8 cellular contexts compared by ENCODE assay signal in genomic region chr17:45143767-45144198, GRCh38. TPM values are rescaled to one million over a fixed set of nuclear protein-coding genes. Genes with fewer than 3 reads are reported as not detected.
DNase-seq lines count a peak whose midpoint lies in the region; ATAC-seq and TF ChIP-seq lines count a peak whose summit lies in the region.

No MANE protein-coding gene starts in this region.

- peaks cover 6% of the 10 kb centered on the region for H3K36me3 Mint-ChIP-seq in CD8-positive, alpha-beta T cell
- peaks cover 15% of the 10 kb centered on the region for H3K36me3 Mint-ChIP-seq in activated B cell treated with CpG ODN at 0.5 μM for 24 hours (ENCODE audit: low read depth)

- H3K27ac ChIP-seq in CD8-positive, alpha-beta T cell (ENCODE audit: low read depth, low read length) = no peak overlapping the region
- H3K27ac ChIP-seq in esophagus (ENCODE audit: low read depth in 2 of 2, low read length in 1 of 2) = peak overlapping the region; percentile 88 to 91
- peak overlapping the region; percentile 82 to 87 for H3K27ac ChIP-seq in mucosa of rectum (ENCODE audit: low read depth in 2 of 2, low read length in 2 of 2)
- peak overlapping the region; percentile 82 to 92 (median 90) for H3K27ac ChIP-seq in upper lobe of left lung

- H3K36me3 ChIP-seq in CD8-positive, alpha-beta T cell (ENCODE audit: insufficient read depth, low read length) = no peaks in the 10 kb centered on the region
- no peaks in the 10 kb centered on the region for H3K36me3 ChIP-seq in esophagus (ENCODE audit: control insufficient read depth in 2 of 2, insufficient read depth in 2 of 2, low read length in 1 of 2)
- H3K36me3 ChIP-seq in mucosa of rectum (ENCODE audit: control insufficient read depth in 2 of 2, insufficient read depth in 2 of 2, low read length in 2 of 2) = no peaks in the 10 kb centered on the region
- H3K36me3 ChIP-seq in upper lobe of left lung = peaks cover 0 to 9% (median 0%) of the 10 kb centered on the region in 4 donors

- CTCF ChIA-PET in CD8-positive, alpha-beta T cell (lab: Charles Lee) = interaction anchor here (1.6 to 3.8 kb wide), 2 partner anchors 9 to 54 kb away, joined by 4 to 39 read pairs; partner anchors contain the start of gene ACBD4
- CTCF ChIA-PET in activated B cell treated with CpG ODN at 0.5 μM for 24 hours (lab: Charles Lee) = interaction anchor here (1.1 to 1.4 kb wide), 2 partner anchors 8 to 54 kb away, joined by 3 to 12 read pairs; partner anchors contain the start of gene ACBD4

- no peak for TF ChIP-seq EP300 in upper lobe of left lung (IDR thresholded peaks at IDR 0.05)

- peak in 1 of 4 donors; percentile 26 for TF ChIP-seq POLR2A in upper lobe of left lung (IDR thresholded peaks at IDR 0.05)

- ATAC-seq in CD8-positive, alpha-beta T cell = no peak
- ATAC-seq in activated B cell treated with CpG ODN at 0.5 μM for 24 hours (ENCODE audit: low read depth) (peak; percentile 9), upper lobe of left lung (ENCODE audit: low FRiP score in 2 of 2) (peak in 1 of 2 donors; percentile 35), HG02973 (IDR thresholded peaks at IDR 0.05; ENCODE audit: unreplicated experiment) (no peak)

- peak overlapping the region; percentile 52 to 77 for H3K9ac ChIP-seq in mucosa of rectum (ENCODE audit: low read depth in 1 of 2, low read length in 2 of 2)

- H3K27me3 ChIP-seq in CD8-positive, alpha-beta T cell (ENCODE audit: insufficient read depth, low read length) = no peaks in the 10 kb centered on the region
- no peaks in the 10 kb centered on the region for H3K27me3 ChIP-seq in esophagus (ENCODE audit: control insufficient read depth in 1 of 2, insufficient read depth in 2 of 2, low read length in 2 of 2)
- H3K27me3 ChIP-seq in mucosa of rectum (ENCODE audit: control insufficient read depth in 2 of 2, insufficient read depth in 2 of 2, low read length in 2 of 2) = no peaks in the 10 kb centered on the region
- H3K27me3 ChIP-seq in upper lobe of left lung = no peaks in the 10 kb centered on the region

- 10 to 16% methylated on average over 19 to 21 of the region's 21 CpGs for WGBS in esophagus, 2 donors
- WGBS in upper lobe of left lung, 2 donors = 31 to 33% methylated on average over 11 to 18 of the region's 21 CpGs

- peak overlapping the region; percentile 62 for H3K27ac Mint-ChIP-seq in CD8-positive, alpha-beta T cell
- H3K27ac Mint-ChIP-seq in activated B cell treated with CpG ODN at 0.5 μM for 24 hours = peak overlapping the region; percentile 86

- H3K9me3 Mint-ChIP-seq in CD8-positive, alpha-beta T cell = no peaks in the 10 kb centered on the region
- H3K9me3 Mint-ChIP-seq in activated B cell treated with CpG ODN at 0.5 μM for 24 hours = no peaks in the 10 kb centered on the region

- H3K4me3 Mint-ChIP-seq in CD8-positive, alpha-beta T cell = peak overlapping the region; percentile 76
- H3K4me3 Mint-ChIP-seq in activated B cell treated with CpG ODN at 0.5 μM for 24 hours = peak overlapping the region; percentile 86

- no peaks in the 10 kb centered on the region for H3K27me3 Mint-ChIP-seq in CD8-positive, alpha-beta T cell (ENCODE audit: low read depth)
- H3K27me3 Mint-ChIP-seq in activated B cell treated with CpG ODN at 0.5 μM for 24 hours = no peaks in the 10 kb centered on the region

- peak overlapping the region; percentile 44 for H3K4me3 ChIP-seq in CD8-positive, alpha-beta T cell (ENCODE audit: low read depth, low read length)
- H3K4me3 ChIP-seq in esophagus (ENCODE audit: low read depth in 1 of 2, low read length in 2 of 2) = peak overlapping the region; percentile 51 to 52
- H3K4me3 ChIP-seq in mucosa of rectum (ENCODE audit: low read length in 2 of 2) = peak overlapping the region; percentile 20 to 56
- peak overlapping the region; percentile 4 to 56 (median 46) for H3K4me3 ChIP-seq in upper lobe of left lung

- intact Hi-C loops in CD8-positive, alpha-beta T cell (cut with DNase I, micrococcal nuclease) = no loop called here
- intact Hi-C loops in activated B cell treated with CpG ODN at 0.5 μM for 24 hours (cut with micrococcal nuclease) = no loop called here

- POLR2A ChIA-PET in CD8-positive, alpha-beta T cell (lab: Charles Lee) = interaction anchor here (0.9 to 1.2 kb wide), 4 partner anchors 8 to 27 kb away, joined by 3 to 5 read pairs (median 4); partner anchors contain the start of gene ACBD4
- POLR2A ChIA-PET in activated B cell treated with CpG ODN at 0.5 μM for 24 hours (lab: Charles Lee) = interaction anchor here (0.6 to 2.8 kb wide), 3 partner anchors 8 to 107 kb away, joined by 7 to 36 read pairs (median 8); partner anchors contain the start of genes ACBD4 and HEXIM2

- TF ChIP-seq CTCF in CD8-positive, alpha-beta T cell (IDR thresholded peaks at IDR 0.05) = no peak
- TF ChIP-seq CTCF in activated B cell treated with CpG ODN at 0.5 μM for 24 hours (IDR thresholded peaks at IDR 0.05) (no peak), upper lobe of left lung (IDR thresholded peaks at IDR 0.05) (no peak)

- H3K4me1 ChIP-seq in CD8-positive, alpha-beta T cell (ENCODE audit: insufficient read depth, low read length) = peaks cover 28% of the 10 kb centered on the region
- H3K4me1 ChIP-seq in esophagus (ENCODE audit: control insufficient read depth in 2 of 2, insufficient read depth in 2 of 2, low read length in 1 of 2) = peaks cover 2 to 5% of the 10 kb centered on the region in 2 donors
- peaks cover 25 to 30% of the 10 kb centered on the region in 2 donors for H3K4me1 ChIP-seq in mucosa of rectum (ENCODE audit: control insufficient read depth in 2 of 2, insufficient read depth in 2 of 2, low read length in 2 of 2)
- H3K4me1 ChIP-seq in upper lobe of left lung = peaks cover 26 to 39% (median 27%) of the 10 kb centered on the region in 4 donors

- DNase-seq in CD8-positive, alpha-beta T cell = peak in 3 of 7 experiments; percentile 14 to 59 (median 16)
- DNase-seq in activated B cell treated with CpG ODN at 0.5 μM for 24 hours (peak; percentile 61), upper lobe of left lung (peak; percentile 65 to 89), HUDEP-2 (lab: John Stamatoyannopoulos, UW; ENCODE audit: unreplicated experiment in 76 of 76) (no peak)
- DNase-seq in NK-92 treated with Interleukin-12 subunit alpha and Interleukin-12 subunit beta, amount 100 ng/mL, for 24 hours (lab: John Stamatoyannopoulos, UW) = no peak

- no peaks in the 10 kb centered on the region for H3K9me3 ChIP-seq in CD8-positive, alpha-beta T cell (ENCODE audit: low read length)
- H3K9me3 ChIP-seq in esophagus (ENCODE audit: control insufficient read depth in 2 of 2, insufficient read depth in 1 of 2, low read depth in 1 of 2, low read length in 1 of 2) (no peaks in the 10 kb centered on the region), mucosa of rectum (ENCODE audit: control insufficient read depth in 2 of 2, low read length in 2 of 2) (no peaks in the 10 kb centered on the region), upper lobe of left lung (no peaks in the 10 kb centered on the region)

- H3K4me1 Mint-ChIP-seq in CD8-positive, alpha-beta T cell (ENCODE audit: low read depth) = peaks cover 41% of the 10 kb centered on the region
- H3K4me1 Mint-ChIP-seq in activated B cell treated with CpG ODN at 0.5 μM for 24 hours = peaks cover 36% of the 10 kb centered on the region

RNA-seq across cellular contexts. Expression of gene HEXIM1, which starts 4.5 kb away (rescaled TPM):
- 10 to 100 TPM; 76.5 to 77.2 TPM for total RNA-seq in CD8-positive, alpha-beta T cell
- total RNA-seq in activated B cell treated with CpG ODN at 0.5 μM for 24 hours (19.5 and 21.5 TPM in 2 replicates), upper lobe of left lung (10 to 100 TPM; 19.9 to 43.8 (median 32.3) TPM)
- 10 to 100 TPM; 20.4 to 24.2 TPM for polyA plus RNA-seq in esophagus

RNA-seq across cellular contexts. Expression of gene ACBD4, which starts 8.3 kb away (rescaled TPM):
- total RNA-seq in CD8-positive, alpha-beta T cell = 10 to 100 TPM; 15.5 to 19.3 TPM
- total RNA-seq in activated B cell treated with CpG ODN at 0.5 μM for 24 hours (20.1 and 20.6 TPM in 2 replicates), upper lobe of left lung (10 to 100 TPM in 5 of 6 donors, 1 to 10 TPM in 1; 9.7 to 68.1 (median 23.4) TPM)
- 1 to 10 TPM; 5.9 to 8.8 TPM for polyA plus RNA-seq in esophagus

RNA-seq across cellular contexts. Expression of gene PLCD3, which starts 11.5 kb away (rescaled TPM):
- total RNA-seq in CD8-positive, alpha-beta T cell = 1 to 10 TPM; 2.2 to 4.3 TPM
- total RNA-seq in activated B cell treated with CpG ODN at 0.5 μM for 24 hours = 0.61 and 1.4 TPM in 2 replicates
- polyA plus RNA-seq in esophagus = 10 to 100 TPM; 34.2 to 47.3 TPM
- total RNA-seq in upper lobe of left lung = 10 to 100 TPM; 24.2 to 65.6 (median 50.6) TPM

RNA-seq across cellular contexts. Expression of gene HEXIM2, which starts 17.9 kb away (rescaled TPM):
- 1 to 10 TPM; 1.2 to 1.4 TPM for total RNA-seq in CD8-positive, alpha-beta T cell
- total RNA-seq in activated B cell treated with CpG ODN at 0.5 μM for 24 hours (8.9 and 11.1 TPM in 2 replicates), upper lobe of left lung (10 to 100 TPM in 2 of 6 donors, 1 to 10 TPM in 4; 4.1 to 14.7 (median 9.3) TPM)
- polyA plus RNA-seq in esophagus = 1 to 10 TPM; 3.7 to 4.5 TPM

Comparison
In these comparisons a context has a peak if more than half of its experiments do, and no peak if none do; other contexts are left out.
1. DNase-seq: peak in activated B cell treated with CpG ODN at 0.5 μM for 24 hours (single experiment) and upper lobe of left lung (2 of 2); none in NK-92 treated with Interleukin-12 subunit alpha and Interleukin-12 subunit beta, amount 100 ng/mL, for 24 hours (single experiment) and HUDEP-2 (0 of 76).
2. RNA of gene PLCD3, which starts 11.5 kb away (total RNA-seq): 24.2 to 65.6 TPM in upper lobe of left lung; 2.2 to 4.3 TPM in CD8-positive, alpha-beta T cell and 0.61 to 1.4 TPM in activated B cell treated with CpG ODN at 0.5 μM for 24 hours; every median in the first group is over 4 times any median in the second.
3. Peak in every context shown above with its lines, with median percentiles within 50 percentile points of each other: H3K4me3 ChIP-seq.